Comparison of ENCODE assay signal across 8 cellular contexts in genomic region chr3:48685293-48685602, GRCh38. TPM values are rescaled to one million over a fixed set of nuclear protein-coding genes. Genes with fewer than 3 reads are reported as not detected.
A peak's percentile ranks its signal among the peaks of the same experiment; 100 is the strongest.
DNase-seq lines count a peak whose midpoint lies in the region; ATAC-seq and TF ChIP-seq lines count a peak whose summit lies in the region.

No MANE protein-coding gene starts in this region.

- DNase-seq in heart left ventricle (no peak), left cardiac atrium (no peak), vagina (ENCODE audit: extremely low spot score in 2 of 2) (no peak), epidermal melanocyte (ENCODE audit: insufficient read length, low spot score) (no peak), SK-N-DZ (ENCODE audit: low spot score) (no peak), inferior parietal cortex (ENCODE audit: extremely low spot score) (no peak)

- H3K4me3 Mint-ChIP-seq in brain, result peak overlapping the region; percentile 85 to 99 (median 92)

- H3K27ac ChIP-seq in heart left ventricle (peak overlapping the region; percentile 71 to 92 (median 86)), mesodermal cell (ENCODE audit: low read depth, low read length, severe bottlenecking) (peak overlapping the region; percentile 45), vagina (peak overlapping the region; percentile 91)

- peaks cover 8 to 45% (median 34%) of the 10 kb centered on the region in 12 donors for H3K4me1 ChIP-seq in heart left ventricle
- H3K4me1 ChIP-seq in mesodermal cell (ENCODE audit: control insufficient read depth, insufficient read depth, low read length, poor library complexity, severe bottlenecking), result peaks cover 21% of the 10 kb centered on the region
- peaks cover 33% of the 10 kb centered on the region for H3K4me1 ChIP-seq in vagina

- H3K36me3 Mint-ChIP-seq in brain, result peaks cover 44% of the 10 kb centered on the region

- no peaks in the 10 kb centered on the region for H3K27me3 ChIP-seq in heart left ventricle
- no peaks in the 10 kb centered on the region for H3K27me3 ChIP-seq in vagina

- no peaks in the 10 kb centered on the region for H3K9me3 ChIP-seq in heart left ventricle
- H3K9me3 ChIP-seq in mesodermal cell (ENCODE audit: control insufficient read depth, low read length), result no peaks in the 10 kb centered on the region
- no peaks in the 10 kb centered on the region for H3K9me3 ChIP-seq in vagina

- intact Hi-C loops in heart left ventricle (cut with DNase I), result loop anchor here in 5 of 10 donors (2.0 to 10.0 kb wide), 6 partner anchors 52 to 238 kb away; partner anchors contain the start of genes ATRIP (in 1 of the 5) and PRKAR2A (in 1 of the 5)
- intact Hi-C loops in left cardiac atrium (cut with DNase I), result loop anchor here in 1 of 2 donors (2.0 kb wide), 1 partner anchor 54 kb away; no protein-coding TSS in a partner anchor
- intact Hi-C loops in vagina (cut with DNase I), result no loop called here

- no peak for TF ChIP-seq POLR2A in heart left ventricle (IDR thresholded peaks at IDR 0.05)
- TF ChIP-seq POLR2A in vagina (IDR thresholded peaks at IDR 0.05), result no peak

- peaks cover 5 to 59% (median 55%) of the 10 kb centered on the region in 9 donors for H3K36me3 ChIP-seq in heart left ventricle
- peaks cover 69% of the 10 kb centered on the region for H3K36me3 ChIP-seq in mesodermal cell (ENCODE audit: control insufficient read depth, insufficient read depth, low read length)
- H3K36me3 ChIP-seq in vagina, result peaks cover 0 to 43% of the 10 kb centered on the region in 2 donors

- H3K27ac Mint-ChIP-seq in brain, result peak overlapping the region; percentile 20 to 96 (median 90)

- 7 to 12% (median 8%) methylated on average over 8 to 13 of the region's 13 CpGs for WGBS in heart left ventricle, 4 donors
- WGBS in mesodermal cell (ENCODE audit: insufficient coverage in 2 of 2), 2 experiments, result 11 to 15% methylated on average over 12 to 13 of the region's 13 CpGs

- H3K4me3 ChIP-seq in heart left ventricle (peak overlapping the region; percentile 80 to 100 (median 94)), mesodermal cell (ENCODE audit: extremely low read depth, insufficient read depth, low read length, poor library complexity, severe bottlenecking) (peak overlapping the region; percentile 90), vagina (peak overlapping the region; percentile 90)

- TF ChIP-seq CTCF in heart left ventricle (IDR thresholded peaks at IDR 0.05) (no peak), brain (conservative IDR thresholded peaks at IDR 0.05) (no peak), vagina (IDR thresholded peaks at IDR 0.05) (peak in 1 of 3 experiments; percentile 4)

- peaks cover 32% of the 10 kb centered on the region for H3K4me1 Mint-ChIP-seq in brain

- ATAC-seq in heart left ventricle (no peak), left cardiac atrium (no peak)

- H3K27me3 Mint-ChIP-seq in brain, result peaks cover 4% of the 10 kb centered on the region

- H3K9me3 Mint-ChIP-seq in brain, result no peaks in the 10 kb centered on the region

RNA-seq across cellular contexts. Expression of gene NCKIPSD, which starts 0.5 kb away (rescaled TPM):
- total RNA-seq in heart left ventricle (10 to 100 TPM in 7 of 9 donors, 1 to 10 TPM in 2; 9.8 to 47.6 (median 14.7) TPM), left cardiac atrium (10 to 100 TPM; 19.4 to 27.8 TPM), vagina (45.9 TPM)
- polyA plus RNA-seq in heart left ventricle (10 to 100 TPM; 11.5 to 16.9 TPM), brain (ENCODE audit: insufficient read depth, low read depth, low replicate concordance) (42.2 TPM)
- polyA plus RNA-seq in mesodermal cell (2013, experiment 1 of 2), result 23.4 TPM
- polyA plus RNA-seq in mesodermal cell (2013, experiment 2 of 2), result 20.1 TPM
- polyA plus RNA-seq in SK-N-DZ (2014; cell fraction: cytosol; rRNA removed), result 22.7 and 24.0 TPM in 2 replicates
- 52.4 and 62.8 TPM in 2 replicates for polyA plus RNA-seq in SK-N-DZ (2014; cell fraction: nucleus; rRNA removed)

RNA-seq across cellular contexts. Expression of gene CELSR3, which starts 22.6 kb away (rescaled TPM):
- total RNA-seq in heart left ventricle (under 1 TPM; 0.10 to 0.36 (median 0.19) TPM), left cardiac atrium (under 1 TPM; 0.24 to 0.39 TPM), vagina (2.2 TPM)
- polyA plus RNA-seq in heart left ventricle (under 1 TPM; 0.18 to 0.23 TPM), brain (ENCODE audit: insufficient read depth, low read depth, low replicate concordance) (23.1 TPM)
- 21.2 TPM for polyA plus RNA-seq in mesodermal cell (2013, experiment 1 of 2)
- 14.6 TPM for polyA plus RNA-seq in mesodermal cell (2013, experiment 2 of 2)
- 3.2 and 4.4 TPM in 2 replicates for polyA plus RNA-seq in SK-N-DZ (2014; cell fraction: cytosol; rRNA removed)
- 16.3 and 18.2 TPM in 2 replicates for polyA plus RNA-seq in SK-N-DZ (2014; cell fraction: nucleus; rRNA removed)

RNA-seq across cellular contexts. Expression of gene IP6K2, which starts 31.8 kb away (rescaled TPM):
- total RNA-seq in heart left ventricle, result 10 to 100 TPM; 14.1 to 35.5 (median 25.6) TPM
- polyA plus RNA-seq in heart left ventricle, result 10 to 100 TPM; 33.4 to 42.7 TPM
- total RNA-seq in left cardiac atrium, result 10 to 100 TPM; 24.0 to 38.4 TPM
- 121 TPM for polyA plus RNA-seq in brain (ENCODE audit: insufficient read depth, low read depth, low replicate concordance)
- 155 TPM for polyA plus RNA-seq in mesodermal cell (2013, experiment 1 of 2)
- 132 TPM for polyA plus RNA-seq in mesodermal cell (2013, experiment 2 of 2)
- total RNA-seq in vagina, result 119 TPM
- polyA plus RNA-seq in SK-N-DZ (2014; cell fraction: cytosol; rRNA removed), result 101 and 123 TPM in 2 replicates
- polyA plus RNA-seq in SK-N-DZ (2014; cell fraction: nucleus; rRNA removed), result 249 and 251 TPM in 2 replicates

RNA-seq across cellular contexts. Expression of gene SLC26A6, which starts 50.0 kb away (rescaled TPM):
- total RNA-seq in heart left ventricle, result 10 to 100 TPM in 3 of 9 donors, 1 to 10 TPM in 6; 6.7 to 14.6 (median 9.2) TPM
- 10 to 100 TPM; 10.0 to 12.9 TPM for polyA plus RNA-seq in heart left ventricle
- total RNA-seq in left cardiac atrium, result 10 to 100 TPM; 11.2 to 14.6 TPM
- polyA plus RNA-seq in brain (ENCODE audit: insufficient read depth, low read depth, low replicate concordance), result 3.8 TPM
- 77.2 TPM for polyA plus RNA-seq in mesodermal cell (2013, experiment 1 of 2)
- 63.0 TPM for polyA plus RNA-seq in mesodermal cell (2013, experiment 2 of 2)
- total RNA-seq in vagina, result 35.1 TPM
- polyA plus RNA-seq in SK-N-DZ (2014; cell fraction: cytosol; rRNA removed), result 12.9 and 22.5 TPM in 2 replicates
- 180 and 245 TPM in 2 replicates for polyA plus RNA-seq in SK-N-DZ (2014; cell fraction: nucleus; rRNA removed)
